25 cellular contexts compared by ENCODE assay signal in genomic region chr1:227754958-227755357, GRCh38.
"Had no signal": no experiment of that assay in that cellular context is flagged by ENCODE, and none has a peak within 500 bp of the region (broad histone marks: within the 10 kb centered on the region; RNA-seq: fewer than 3 reads in every experiment).

No MANE protein-coding gene starts in this region.

- H3K9ac ChIP-seq: neural progenitor cell had no signal

- H3K9me3 ChIP-seq: adrenal gland, ascending aorta, esophagus squamous epithelium, gastroesophageal sphincter, lower lobe of right lung, spleen, tibial artery had no signal

- H3K4me1 ChIP-seq: neural progenitor cell had no signal

- DNase-seq: activated B cell treated with CpG ODN at 0.5 μM for 24 hours; activated CD4-positive, alpha-beta T cell treated with anti-CD3 and anti-CD28 coated beads for 36 hours; activated CD4-positive, alpha-beta T cell treated with anti-CD3 and anti-CD28 coated beads, Interleukin-2, amount 50 U/mL, for 4 hours; activated CD8-positive, alpha-beta memory T cell treated with anti-CD3 and anti-CD28 coated beads for 24 hours; activated CD8-positive, alpha-beta memory T cell treated with anti-CD3 and anti-CD28 coated beads, Interleukin-2, amount 50 U/mL, for 4 hours; activated naive CD4-positive, alpha-beta T cell; activated T-cell treated with anti-CD3 and anti-CD28 coated beads, Interleukin-2, amount 50 U/mL, for 24 hours; adrenal gland; brain microvascular endothelial cell; esophagus squamous epithelium; head of caudate nucleus; islet precursor cell; lower lobe of right lung; mesendoderm; naive thymus-derived CD4-positive, alpha-beta T cell; spleen; stimulated activated CD4-positive, alpha-beta T cell treated with anti-CD3 and anti-CD28 coated beads, Interleukin-4, amount 100 ng/mL, for 1 hour; stimulated activated naive CD8-positive, alpha-beta T cell treated with anti-CD3 and anti-CD28 coated beads, Interleukin-15, Interleukin-2, amounts not matched to agents 100 U/mL and 50 U/mL, for 24 hours; substantia nigra; tibial artery had no signal

- H3K27me3 ChIP-seq: adrenal gland, ascending aorta, brain microvascular endothelial cell, esophagus squamous epithelium, gastroesophageal sphincter, neural progenitor cell, spleen, tibial artery had no signal

- H3K27ac ChIP-seq: ascending aorta, brain microvascular endothelial cell, coronary artery, lower lobe of right lung, neural progenitor cell, tibial artery had no signal

- H3K4me3 ChIP-seq: adrenal gland, ascending aorta, coronary artery, esophagus squamous epithelium, gastroesophageal sphincter, lower lobe of right lung, neural progenitor cell, spleen, tibial artery had no signal

- FAIRE-seq: urothelium cell line had no signal

- H3K36me3 ChIP-seq: neural progenitor cell had no signal
